Comparison of ENCODE assay signal across 26 cellular contexts in genomic region chr20:9835302-9835701, GRCh38. TPM values are rescaled to one million over a fixed set of nuclear protein-coding genes. Genes with fewer than 3 reads are reported as not detected.
"Had no signal": no experiment of that assay in that cellular context is flagged by ENCODE, and none has a peak within 500 bp of the region (broad histone marks: within the 10 kb centered on the region; RNA-seq: fewer than 3 reads in every experiment).

No MANE protein-coding gene starts in this region.

- H3K27ac Mint-ChIP-seq: natural killer cell; nephron; neural progenitor cell; progenitor cell of endocrine pancreas; stimulated activated effector memory CD8-positive, alpha-beta T cell treated with anti-CD3 and anti-CD28 coated beads, Interleukin-12 subunit alpha, Interleukin-12 subunit beta, amount 100 ng/mL, for 72 hours; stimulated activated naive CD8-positive, alpha-beta T cell treated with anti-CD3 and anti-CD28 coated beads, Interleukin-15, amount 100 ng/mL, for 72 hours had no signal

- H3K36me3 Mint-ChIP-seq: natural killer cell; neural progenitor cell; stimulated activated effector memory CD8-positive, alpha-beta T cell treated with anti-CD3 and anti-CD28 coated beads, Interleukin-12 subunit alpha, Interleukin-12 subunit beta, amount 100 ng/mL, for 72 hours had no signal

- ATAC-seq: natural killer cell; psoas muscle; right cardiac atrium; right lobe of liver; stimulated activated effector memory CD8-positive, alpha-beta T cell treated with anti-CD3 and anti-CD28 coated beads, Interleukin-12 subunit alpha, Interleukin-12 subunit beta, amount 100 ng/mL, for 72 hours; stimulated activated naive CD8-positive, alpha-beta T cell treated with anti-CD3 and anti-CD28 coated beads, Interleukin-15, amount 100 ng/mL, for 72 hours; stimulated activated naive CD8-positive, alpha-beta T cell treated with anti-CD3 and anti-CD28 coated beads, Interleukin-15, Interleukin-2, amounts not matched to agents 100 U/mL and 50 U/mL, for 24 hours had no signal

- H3K4me1 Mint-ChIP-seq: natural killer cell, nephron had no signal

- DNase-seq: natural killer cell; occipital lobe; ovary; posterior cingulate gyrus; psoas muscle; right cardiac atrium; right lobe of liver; sigmoid colon; small intestine; stimulated activated CD4-positive, alpha-beta T cell treated with anti-CD3 and anti-CD28 coated beads, Interleukin-15, amount 100 ng/mL, for 24 hours; stimulated activated CD4-positive, alpha-beta T cell treated with anti-CD3 and anti-CD28 coated beads, Interleukin-2, amount 100 ng/mL, for 24 hours; stimulated activated CD4-positive, alpha-beta T cell treated with anti-CD3 and anti-CD28 coated beads, Interleukin-2, amount 100 ng/mL, for 48 hours; stimulated activated CD4-positive, alpha-beta T cell treated with anti-CD3 and anti-CD28 coated beads, Interleukin-4, amount 100 ng/mL, for 24 hours; stimulated activated naive CD4-positive, alpha-beta T cell; stimulated activated naive CD8-positive, alpha-beta T cell treated with anti-CD3 and anti-CD28 coated beads, Interleukin-15, amount 100 ng/mL, for 72 hours; stimulated activated naive CD8-positive, alpha-beta T cell treated with anti-CD3 and anti-CD28 coated beads, Interleukin-15, Interleukin-2, amounts not matched to agents 100 U/mL and 50 U/mL, for 24 hours; thyroid gland; trophoblast cell; upper lobe of left lung had no signal

- H3K9me3 Mint-ChIP-seq: nephron; neural progenitor cell; stimulated activated effector memory CD8-positive, alpha-beta T cell treated with anti-CD3 and anti-CD28 coated beads, Interleukin-12 subunit alpha, Interleukin-12 subunit beta, amount 100 ng/mL, for 72 hours had no signal

- H3K4me3 Mint-ChIP-seq: natural killer cell; nephron; neural progenitor cell; stimulated activated effector memory CD8-positive, alpha-beta T cell treated with anti-CD3 and anti-CD28 coated beads, Interleukin-12 subunit alpha, Interleukin-12 subunit beta, amount 100 ng/mL, for 72 hours; stimulated activated naive CD8-positive, alpha-beta T cell treated with anti-CD3 and anti-CD28 coated beads, Interleukin-15, amount 100 ng/mL, for 72 hours had no signal

RNA-seq across cellular contexts. Expression of gene PAK5, which starts 3.6 kb away (rescaled TPM):
- total RNA-seq: natural killer cell, osteoblast, psoas muscle, renal cortical epithelial cell, thoracic aorta had no signal
